9 cellular contexts compared by ENCODE assay signal in the genomic region with DNA sequence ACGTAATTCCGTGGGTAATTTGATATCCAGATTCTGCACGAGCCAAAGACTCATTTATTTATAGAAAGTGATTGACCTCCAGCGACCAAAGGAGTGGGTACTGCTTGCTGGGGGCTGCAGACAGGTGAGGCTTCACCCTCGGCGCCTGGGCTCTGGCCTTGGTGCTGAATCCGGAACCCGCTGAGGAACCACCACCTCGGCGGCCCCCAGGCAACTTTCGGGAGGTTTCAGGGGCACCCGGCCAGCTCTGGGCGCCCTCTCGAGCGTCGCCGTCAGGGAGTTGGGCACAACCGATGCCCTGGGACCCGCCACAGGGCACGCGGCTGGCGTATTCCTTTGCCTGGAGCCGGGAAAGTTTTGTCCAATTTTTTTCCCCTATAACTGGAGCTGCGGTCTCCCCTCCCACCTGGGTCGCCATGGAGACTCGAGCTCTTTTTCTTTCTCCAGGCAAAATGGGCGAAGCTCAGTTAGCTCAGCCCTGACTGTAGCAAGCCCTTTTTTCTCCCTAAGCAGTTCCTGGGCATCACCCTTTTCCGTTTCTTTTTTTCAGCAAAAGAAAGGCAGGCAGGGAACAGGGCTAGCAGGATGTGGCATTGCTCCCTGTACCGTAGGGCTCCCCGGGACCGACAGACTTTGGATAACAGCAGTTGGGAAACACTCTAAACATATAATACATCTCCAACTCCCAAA. TPM values are rescaled to one million over a fixed set of nuclear protein-coding genes. Genes with fewer than 3 reads are reported as not detected.
DNase-seq lines count a peak whose midpoint lies in the region; ATAC-seq and TF ChIP-seq lines count a peak whose summit lies in the region.
"Had no signal": no experiment of that assay in that cellular context is flagged by ENCODE, and none has a peak within 500 bp of the region (broad histone marks: within the 10 kb centered on the region; RNA-seq: fewer than 3 reads in every experiment).

No MANE protein-coding gene starts in this region.

- no peak overlapping the region for H3K27ac Mint-ChIP-seq in stimulated activated naive CD8-positive, alpha-beta T cell treated with anti-CD3 and anti-CD28 coated beads, Interleukin-15, amount 100 ng/mL, for 72 hours
- H3K27ac Mint-ChIP-seq: T-helper 1 cell treated with Interleukin-12 subunit alpha and Interleukin-12 subunit beta and Interleukin-4 antibody, amounts not matched to agents 30 μg/mL and 1 μg/mL, for 36 hours had no signal

- H3K27ac ChIP-seq in hepatocyte: no peak overlapping the region

- H3K4me3 Mint-ChIP-seq in stimulated activated naive CD8-positive, alpha-beta T cell treated with anti-CD3 and anti-CD28 coated beads, Interleukin-15, amount 100 ng/mL, for 72 hours: no peak overlapping the region
- H3K4me3 Mint-ChIP-seq: T-helper 1 cell treated with Interleukin-12 subunit alpha and Interleukin-12 subunit beta and Interleukin-4 antibody, amounts not matched to agents 30 μg/mL and 1 μg/mL, for 36 hours had no signal

- H3K36me3 ChIP-seq in hepatocyte (replicated peaks; ENCODE audit: insufficient read depth, low read depth): no peaks in the 10 kb centered on the region

- H3K4me1 Mint-ChIP-seq in stimulated activated naive CD8-positive, alpha-beta T cell treated with anti-CD3 and anti-CD28 coated beads, Interleukin-15, amount 100 ng/mL, for 72 hours: peaks cover 7% of the 10 kb centered on the region

- 10% methylated on average over 31 of the region's 31 CpGs for WGBS in hepatocyte (ENCODE audit: low lambda C conversion rate, missing lambda C conversion rate)

- H3K79me2 ChIP-seq in hepatocyte: no peaks in the 10 kb centered on the region

- H3K9me2 ChIP-seq in hepatocyte (replicated peaks; ENCODE audit: insufficient read depth): no peaks in the 10 kb centered on the region

- peaks cover 11% of the 10 kb centered on the region for H3K4me1 ChIP-seq in hepatocyte (ENCODE audit: insufficient read depth)

- H3K9me3 Mint-ChIP-seq in stimulated activated naive CD8-positive, alpha-beta T cell treated with anti-CD3 and anti-CD28 coated beads, Interleukin-15, amount 100 ng/mL, for 72 hours: no peaks in the 10 kb centered on the region
- H3K9me3 Mint-ChIP-seq: T-helper 1 cell treated with Interleukin-12 subunit alpha and Interleukin-12 subunit beta and Interleukin-4 antibody, amounts not matched to agents 30 μg/mL and 1 μg/mL, for 36 hours had no signal

- no peak for TF ChIP-seq CTCF in hepatocyte (IDR thresholded peaks at IDR 0.05; ENCODE audit: poor library complexity)

- peaks cover 68% of the 10 kb centered on the region for H3K27me3 ChIP-seq in hepatocyte

- no peaks in the 10 kb centered on the region for H4K20me1 ChIP-seq in hepatocyte (ENCODE audit: insufficient read depth, poor library complexity, severe bottlenecking)

- H3K27me3 Mint-ChIP-seq in stimulated activated naive CD8-positive, alpha-beta T cell treated with anti-CD3 and anti-CD28 coated beads, Interleukin-15, amount 100 ng/mL, for 72 hours: peaks cover 70% of the 10 kb centered on the region

- ATAC-seq in stimulated activated naive CD8-positive, alpha-beta T cell treated with anti-CD3 and anti-CD28 coated beads, Interleukin-15, Interleukin-2, amounts not matched to agents 100 U/mL and 50 U/mL, for 24 hours: no peak
- no peak for ATAC-seq in stimulated activated naive CD8-positive, alpha-beta T cell treated with anti-CD3 and anti-CD28 coated beads, Interleukin-15, amount 100 ng/mL, for 72 hours
- ATAC-seq in GM21737 (IDR thresholded peaks at IDR 0.05; ENCODE audit: unreplicated experiment) (no peak), HG03175 (IDR thresholded peaks at IDR 0.05; ENCODE audit: unreplicated experiment) (no peak), GM19035 (IDR thresholded peaks at IDR 0.05; ENCODE audit: unreplicated experiment) (no peak)

- peak overlapping the region; percentile 67 for H3K4me2 ChIP-seq in hepatocyte

- H3K9me3 ChIP-seq in hepatocyte (ENCODE audit: low read depth): no peaks in the 10 kb centered on the region

- no peak overlapping the region for H2AFZ ChIP-seq in hepatocyte

- peak; percentile 43 for DNase-seq in stimulated activated naive CD8-positive, alpha-beta T cell treated with anti-CD3 and anti-CD28 coated beads, Interleukin-15, Interleukin-2, amounts not matched to agents 100 U/mL and 50 U/mL, for 24 hours
- no peak for DNase-seq in stimulated activated naive CD8-positive, alpha-beta T cell treated with anti-CD3 and anti-CD28 coated beads, Interleukin-15, amount 100 ng/mL, for 72 hours
- peak; percentile 46 for DNase-seq in RPMI8226
- peak; percentile 74 for DNase-seq in hepatocyte (ENCODE audit: low spot score)
- DNase-seq in occipital lobe (lab: John Stamatoyannopoulos, UW): no peak

- H3K4me3 ChIP-seq in hepatocyte: no peak overlapping the region

RNA-seq across cellular contexts. Expression of a gene that starts 1.9 kb away (rescaled TPM):
- under 0.01 and 0.07 TPM in 2 replicates for total RNA-seq in hepatocyte
- polyA plus RNA-seq in hepatocyte: 0.46 and 0.52 TPM in 2 replicates
- 5.3 TPM for total RNA-seq in occipital lobe

Comparison
In these comparisons a context has a peak if more than half of its experiments do, and no peak if none do; other contexts are left out.
1. DNase-seq: peak in stimulated activated naive CD8-positive, alpha-beta T cell treated with anti-CD3 and anti-CD28 coated beads, Interleukin-15, Interleukin-2, amounts not matched to agents 100 U/mL and 50 U/mL, for 24 hours (single experiment), RPMI8226 (single experiment) and hepatocyte (single experiment); none in stimulated activated naive CD8-positive, alpha-beta T cell treated with anti-CD3 and anti-CD28 coated beads, Interleukin-15, amount 100 ng/mL, for 72 hours (0 of 2) and occipital lobe (single experiment).